In the genomic region with DNA sequence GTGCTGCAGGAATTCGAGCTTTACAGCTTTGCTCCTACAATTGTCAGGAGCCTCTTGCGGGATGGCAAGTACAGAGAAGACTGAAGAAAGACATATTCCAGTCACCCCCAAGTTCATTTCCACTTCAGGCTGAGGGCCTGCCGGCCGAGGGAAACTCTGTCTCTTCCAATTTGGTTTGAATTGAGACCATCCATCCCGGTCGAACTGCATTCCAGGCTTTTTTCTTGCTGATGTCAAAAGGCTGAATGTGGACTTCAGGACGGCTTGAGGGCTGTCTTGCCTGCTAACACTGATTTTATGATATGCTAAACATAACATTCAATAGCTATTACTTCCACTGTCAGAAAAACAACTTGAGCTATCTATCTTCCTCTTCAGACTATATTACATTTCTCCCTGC, we compare ENCODE assay signal across 25 cellular contexts.
"Had no signal": no experiment of that assay in that cellular context is flagged by ENCODE, and none has a peak within 500 bp of the region (broad histone marks: within the 10 kb centered on the region; RNA-seq: fewer than 3 reads in every experiment).

No MANE protein-coding gene starts in this region.

- ATAC-seq: esophagus mucosa; gastrocnemius medialis; left ventricle myocardium superior; lower lobe of right lung; natural killer cell treated with Interleukin-12 subunit alpha and Interleukin-12 subunit beta and Interleukin-15 and Interleukin-18, amount 100 ng/mL, for 72 hours; right lobe of liver; stimulated activated effector memory CD8-positive, alpha-beta T cell treated with anti-CD3 and anti-CD28 coated beads, Interleukin-12 subunit alpha, Interleukin-12 subunit beta, amount 100 ng/mL, for 72 hours; upper lobe of right lung had no signal

- H3K27ac ChIP-seq: colonic mucosa, epithelial cell of prostate, gastrocnemius medialis, lower lobe of right lung, neutrophil, parathyroid adenoma, right lobe of liver, stomach, tibial nerve, upper lobe of right lung, uterus had no signal

- DNase-seq: colonic mucosa; effector CD8-positive, alpha-beta T cell; endodermal cell; foreskin fibroblast; gastrocnemius medialis; head of caudate nucleus; immature natural killer cell; left ventricle myocardium superior; lower lobe of right lung; right lobe of liver; small intestine; stimulated activated CD4-positive, alpha-beta T cell treated with anti-CD3 and anti-CD28 coated beads, Interleukin-12 subunit alpha, Interleukin-12 subunit beta, amount 100 ng/mL, for 4 hours; stimulated activated CD4-positive, alpha-beta T cell treated with anti-CD3 and anti-CD28 coated beads, Interleukin-2, amount 100 ng/mL, for 24 hours; stimulated activated CD4-positive, alpha-beta T cell treated with anti-CD3 and anti-CD28 coated beads, Interleukin-4, amount 100 ng/mL, for 24 hours; stimulated activated naive CD4-positive, alpha-beta T cell treated with Interleukin-2 at 50 U/mL for 16 hours; stomach; upper lobe of right lung; uterus had no signal

- H3K4me3 ChIP-seq: colonic mucosa, gastrocnemius medialis, lower lobe of right lung, right lobe of liver, stomach, tibial nerve, upper lobe of right lung, uterus had no signal

- H3K9me3 ChIP-seq: colonic mucosa, gastrocnemius medialis, lower lobe of right lung, neutrophil, right lobe of liver, stomach, tibial nerve, upper lobe of right lung, uterus had no signal

- H2AFZ ChIP-seq: parathyroid adenoma had no signal

- H3K36me3 ChIP-seq: colonic mucosa, gastrocnemius medialis, lower lobe of right lung, neutrophil, right lobe of liver, stomach, tibial nerve, upper lobe of right lung, uterus had no signal

- H3K79me2 ChIP-seq: parathyroid adenoma had no signal

- H3K9ac ChIP-seq: parathyroid adenoma had no signal

- H3K4me1 ChIP-seq: colonic mucosa, gastrocnemius medialis, lower lobe of right lung, right lobe of liver, stomach, tibial nerve, upper lobe of right lung, uterus had no signal

- H3K27me3 ChIP-seq: colonic mucosa, gastrocnemius medialis, neutrophil, right lobe of liver, stomach, upper lobe of right lung, uterus had no signal
